ENCODE assay signal across 28 cellular contexts in the genomic region with DNA sequence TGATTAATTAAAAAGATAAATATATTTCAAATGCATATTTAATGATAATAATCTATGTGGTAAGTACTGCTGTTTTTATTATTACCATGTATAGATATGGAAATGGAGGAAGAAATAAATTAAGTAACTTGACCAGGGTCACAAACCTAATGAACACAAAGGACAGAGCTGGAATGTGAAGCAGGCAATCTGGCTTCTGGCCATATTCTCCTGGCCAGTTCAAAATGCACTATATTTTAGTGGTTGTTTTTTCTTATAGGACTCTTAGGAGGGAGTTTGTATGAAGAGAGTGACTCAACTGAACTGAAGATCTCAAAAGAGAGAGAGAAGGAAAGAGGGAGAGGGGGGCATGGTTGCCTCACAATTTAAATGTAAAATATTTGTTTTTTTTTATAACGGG.
"Had no signal": no experiment of that assay in that cellular context is flagged by ENCODE, and none has a peak within 500 bp of the region (broad histone marks: within the 10 kb centered on the region; RNA-seq: fewer than 3 reads in every experiment).

No MANE protein-coding gene starts in this region.

- H3K36me3 ChIP-seq: esophagus muscularis mucosa, upper lobe of left lung, vagina had no signal

- H3K9me3 ChIP-seq: psoas muscle, vagina had no signal

- H3K27me3 Mint-ChIP-seq: activated naive CD8-positive, alpha-beta T cell; naive B cell; stimulated activated memory B cell treated with anti-CD40 and anti-IgM and Interleukin-4, amounts not matched to agents 10 μg/mL and 1 μg/mL and 100 μg/mL, for 72 hours; stimulated activated naive CD8-positive, alpha-beta T cell treated with anti-CD3 and anti-CD28 coated beads, Interleukin-15, amount 100 ng/mL, for 72 hours had no signal

- H3K4me1 Mint-ChIP-seq: naive B cell; stimulated activated memory B cell treated with anti-CD40 and anti-IgM and Interleukin-4, amounts not matched to agents 10 μg/mL and 1 μg/mL and 100 μg/mL, for 72 hours; stimulated activated naive CD8-positive, alpha-beta T cell treated with anti-CD3 and anti-CD28 coated beads, Interleukin-15, amount 100 ng/mL, for 72 hours had no signal

- H2AFZ ChIP-seq: parathyroid adenoma had no signal

- H3K36me3 Mint-ChIP-seq: activated naive CD8-positive, alpha-beta T cell; naive B cell; stimulated activated memory B cell treated with anti-CD40 and anti-IgM and Interleukin-4, amounts not matched to agents 10 μg/mL and 1 μg/mL and 100 μg/mL, for 72 hours had no signal

- H3K4me3 Mint-ChIP-seq: activated naive CD8-positive, alpha-beta T cell; naive B cell; stimulated activated memory B cell treated with anti-CD40 and anti-IgM and Interleukin-4, amounts not matched to agents 10 μg/mL and 1 μg/mL and 100 μg/mL, for 72 hours; stimulated activated naive CD8-positive, alpha-beta T cell treated with anti-CD3 and anti-CD28 coated beads, Interleukin-15, amount 100 ng/mL, for 72 hours had no signal

- H3K4me3 ChIP-seq: esophagus muscularis mucosa, psoas muscle, upper lobe of left lung, vagina had no signal

- H3K27me3 ChIP-seq: esophagus muscularis mucosa, foreskin keratinocyte, upper lobe of left lung, vagina had no signal

- H3K4me1 ChIP-seq: foreskin keratinocyte, parathyroid adenoma, psoas muscle, upper lobe of left lung, vagina had no signal

- H3K27ac Mint-ChIP-seq: activated naive CD8-positive, alpha-beta T cell; naive B cell; stimulated activated memory B cell treated with anti-CD40 and anti-IgM and Interleukin-4, amounts not matched to agents 10 μg/mL and 1 μg/mL and 100 μg/mL, for 72 hours; stimulated activated naive CD8-positive, alpha-beta T cell treated with anti-CD3 and anti-CD28 coated beads, Interleukin-15, amount 100 ng/mL, for 72 hours had no signal

- H3K27ac ChIP-seq: esophagus muscularis mucosa, foreskin keratinocyte, parathyroid adenoma, psoas muscle, upper lobe of left lung, vagina had no signal

- H3K9ac ChIP-seq: parathyroid adenoma had no signal

- DNase-seq: activated CD4-positive, alpha-beta T cell treated with anti-CD3 and anti-CD28 coated beads for 4 hours; activated CD4-positive, alpha-beta T cell treated with anti-CD3 and anti-CD28 coated beads, Interleukin-2, amount 50 U/mL, for 4 hours; activated CD4-positive, CD25-positive, alpha-beta regulatory T cell; activated effector memory CD4-positive, alpha-beta T cell treated with Interleukin-2 at 50 U/mL for 16 hours; activated naive CD4-positive, alpha-beta T cell treated with Interleukin-2 at 50 U/mL for 16 hours; aorta; central memory CD4-positive, alpha-beta T cell; dermis blood vessel endothelial cell; effector CD4-positive, alpha-beta T cell; islet precursor cell; left ventricle myocardium superior; naive B cell; nucleus accumbens; psoas muscle; small intestine; stimulated activated CD4-positive, alpha-beta T cell treated with anti-CD3 and anti-CD28 coated beads, Interleukin-1b, Interleukin-23, amount 100 ng/mL, for 48 hours; stimulated activated CD4-positive, alpha-beta T cell treated with anti-CD3 and anti-CD28 coated beads, Interleukin-4, amount 100 ng/mL, for 4 hours; stimulated activated CD8-positive, alpha-beta memory T cell treated with anti-CD3 and anti-CD28 coated beads, Interleukin-4, amount 100 ng/mL, for 48 hours; stimulated activated naive CD8-positive, alpha-beta T cell treated with anti-CD3 and anti-CD28 coated beads, Interleukin-15, amount 100 ng/mL, for 72 hours; substantia nigra; upper lobe of left lung had no signal

- ATAC-seq: foreskin keratinocyte; left ventricle myocardium superior; psoas muscle; sciatic nerve; stimulated activated memory B cell treated with anti-CD40 and anti-IgM and Interleukin-4, amounts not matched to agents 10 μg/mL and 1 μg/mL and 100 μg/mL, for 72 hours; stimulated activated naive CD8-positive, alpha-beta T cell treated with anti-CD3 and anti-CD28 coated beads, Interleukin-15, amount 100 ng/mL, for 72 hours had no signal
